ENCODE assay signal across 22 cellular contexts in the genomic region with DNA sequence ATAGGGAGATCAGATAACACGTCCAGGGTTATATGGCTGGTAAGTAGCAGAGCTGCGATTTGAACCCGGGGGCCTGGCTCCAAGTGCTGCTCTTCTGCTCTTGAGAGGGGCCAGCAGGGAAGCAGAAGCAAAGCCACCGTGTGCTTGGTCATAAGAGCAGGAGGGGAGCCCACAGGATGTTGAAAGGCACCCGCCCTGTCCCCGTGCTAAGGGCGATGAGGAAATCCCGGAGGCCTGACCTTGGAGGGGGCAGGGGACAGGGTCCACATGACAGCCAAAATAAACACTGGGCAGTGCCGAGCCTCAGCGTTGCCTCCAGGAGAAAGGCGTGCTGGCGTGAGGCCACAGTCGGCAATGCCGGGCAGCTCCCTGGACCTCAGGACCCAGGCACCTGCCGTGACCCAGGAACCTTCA. TPM values are rescaled to one million over a fixed set of nuclear protein-coding genes. Genes with fewer than 3 reads are reported as not detected.
DNase-seq lines count a peak whose midpoint lies in the region; ATAC-seq and TF ChIP-seq lines count a peak whose summit lies in the region.
"Had no signal": no experiment of that assay in that cellular context is flagged by ENCODE, and none has a peak within 500 bp of the region (broad histone marks: within the 10 kb centered on the region; RNA-seq: fewer than 3 reads in every experiment).

No MANE protein-coding gene starts in this region.

- H3K4ac ChIP-seq in mesenchymal stem cell (ENCODE audit: low read depth in 1 of 2, low read length in 2 of 2), result no peak overlapping the region

- no peak overlapping the region for H2AFZ ChIP-seq in mesenchymal stem cell (ENCODE audit: low read depth, low read length)
- H2AFZ ChIP-seq: parathyroid adenoma had no signal

- H4K91ac ChIP-seq in mesenchymal stem cell (ENCODE audit: low read length), result no peak overlapping the region

- H3K79me1 ChIP-seq in mesenchymal stem cell (replicated peaks; ENCODE audit: low read length, poor library complexity, severe bottlenecking), result peaks cover 2% of the 10 kb centered on the region

- TF ChIP-seq EP300 in gastroesophageal sphincter (IDR thresholded peaks at IDR 0.05), result no peak

- no peak overlapping the region for H3K23ac ChIP-seq in mesenchymal stem cell (ENCODE audit: low read length in 2 of 2)

- H2AK5ac ChIP-seq in mesenchymal stem cell (ENCODE audit: low read length, severe bottlenecking), result no peak overlapping the region

- no peak overlapping the region for H3K4me3 ChIP-seq in gastroesophageal sphincter
- no peak overlapping the region for H3K4me3 ChIP-seq in mesenchymal stem cell (ENCODE audit: insufficient read depth in 1 of 2, low read depth in 1 of 2, low read length in 2 of 2)
- H3K4me3 ChIP-seq: A549, colonic mucosa, uterus had no signal

- H3K27ac ChIP-seq in C4-2B, result peak overlapping the region; percentile 8; the same call in 1 of the 2 replicates
- H3K27ac ChIP-seq in gastroesophageal sphincter, result no peak overlapping the region
- H3K27ac ChIP-seq in mesenchymal stem cell (ENCODE audit: low read length, poor library complexity, severe bottlenecking), result no peak overlapping the region
- H3K27ac ChIP-seq: A549, colonic mucosa, RWPE1, uterus had no signal

- H3K14ac ChIP-seq in mesenchymal stem cell (ENCODE audit: low read length in 2 of 2), result no peak overlapping the region

- H3K27me3 ChIP-seq in gastroesophageal sphincter (no peaks in the 10 kb centered on the region), mesenchymal stem cell (ENCODE audit: control insufficient read depth in 1 of 2, insufficient read depth in 1 of 2, low read length in 2 of 2) (no peaks in the 10 kb centered on the region)
- H3K27me3 ChIP-seq: colonic mucosa, uterus had no signal

- H4K8ac ChIP-seq in mesenchymal stem cell (ENCODE audit: low read length), result peak overlapping the region; percentile 51

- H2BK15ac ChIP-seq in mesenchymal stem cell (ENCODE audit: low read depth, poor library complexity, severe bottlenecking), result no peak overlapping the region

- H2BK5ac ChIP-seq in mesenchymal stem cell (ENCODE audit: low read depth, low read length, poor library complexity, severe bottlenecking), result no peak overlapping the region

- H3K9me3 ChIP-seq in gastroesophageal sphincter (no peaks in the 10 kb centered on the region), mesenchymal stem cell (ENCODE audit: control insufficient read depth, low read length) (no peaks in the 10 kb centered on the region)
- H3K9me3 ChIP-seq: A549, colonic mucosa, uterus had no signal

- TF ChIP-seq CTCF in C4-2B (conservative IDR thresholded peaks at IDR 0.05) (no peak), gastroesophageal sphincter (IDR thresholded peaks at IDR 0.05) (no peak)

- H3K4me1 ChIP-seq in gastroesophageal sphincter, result peaks cover 0 to 6% (median 0%) of the 10 kb centered on the region in 3 donors
- peaks cover 6% of the 10 kb centered on the region for H3K4me1 ChIP-seq in mesenchymal stem cell (ENCODE audit: control insufficient read depth, insufficient read depth, low read depth, low read length)
- H3K4me1 ChIP-seq: A549, colonic mucosa had no signal

- H2BK12ac ChIP-seq in mesenchymal stem cell (ENCODE audit: low read length in 2 of 2), result no peak overlapping the region

- no peak for TF ChIP-seq POLR2A in gastroesophageal sphincter (IDR thresholded peaks at IDR 0.05)

- 68% methylated on average over 7 of the region's 15 CpGs; no CpG with 5 or more reads in 1 of the 2 donors for WGBS in gastroesophageal sphincter (ENCODE audit: low coverage in 1 of 2), 2 donors
- WGBS in mesenchymal stem cell, result 97% methylated on average over 15 of the region's 15 CpGs

- H3K36me3 ChIP-seq in gastroesophageal sphincter (peaks cover 0 to 100% of the 10 kb centered on the region in 2 donors), mesenchymal stem cell (ENCODE audit: control insufficient read depth in 1 of 2, insufficient read depth in 2 of 2, low read depth in 1 of 2, low read length in 2 of 2) (peaks cover 75 to 94% of the 10 kb centered on the region in 2 experiments)
- H3K36me3 ChIP-seq: uterus had no signal

- H2BK120ac ChIP-seq in mesenchymal stem cell (ENCODE audit: low read depth, low read length), result no peak overlapping the region

- no peak overlapping the region for H3K9ac ChIP-seq in mesenchymal stem cell (ENCODE audit: low read length)
- H3K9ac ChIP-seq: parathyroid adenoma had no signal

- no peak overlapping the region for H3K4me2 ChIP-seq in mesenchymal stem cell (ENCODE audit: low read length, poor library complexity, severe bottlenecking)
- H3K4me2 ChIP-seq: A549 had no signal

- no peak overlapping the region for H3K18ac ChIP-seq in mesenchymal stem cell (ENCODE audit: low read depth in 1 of 2, low read length in 2 of 2)

- DNase-seq in NOMO-1 (lab: John Stamatoyannopoulos, UW; ENCODE audit: unreplicated experiment in 2 of 2) (peak; percentile 72 to 87), mesenchymal stem cell (no peak), NCI-H345 (lab: John Stamatoyannopoulos, UW) (no peak)
- DNase-seq in stimulated activated CD4-positive, alpha-beta T cell treated with anti-CD3 and anti-CD28 coated beads, Interleukin-1b, Interleukin-23, amount 100 ng/mL, for 48 hours, result no peak
- DNase-seq: activated CD8-positive, alpha-beta memory T cell treated with anti-CD3 and anti-CD28 coated beads, Interleukin-2, amount 50 U/mL, for 4 hours; activated naive CD4-positive, alpha-beta T cell; CD8-positive, alpha-beta T cell; colonic mucosa; DND-41; erythroblast; glutamatergic neuron; NCI-H1105; NCI-H774; stimulated activated CD4-positive, alpha-beta T cell treated with anti-CD3 and anti-CD28 coated beads, Interleukin-12 subunit alpha, Interleukin-12 subunit beta, amount 100 ng/mL, for 4 hours; uterus had no signal

- peak; percentile 20 for ATAC-seq in gastroesophageal sphincter
- no peak for ATAC-seq in GM19035 (IDR thresholded peaks at IDR 0.05; ENCODE audit: unreplicated experiment)
- ATAC-seq in HG03097 (IDR thresholded peaks at IDR 0.05; ENCODE audit: low FRiP score, unreplicated experiment), result no peak
- ATAC-seq: CD8-positive, alpha-beta T cell had no signal

RNA-seq across cellular contexts. Expression of gene TOM1, which starts 28.8 kb away (rescaled TPM):
- total RNA-seq in gastroesophageal sphincter, result 10 to 100 TPM; 22.3 to 40.3 (median 34.1) TPM
- polyA plus RNA-seq in mesenchymal stem cell (2013, experiment 1 of 2), result 48.3 TPM
- polyA plus RNA-seq in mesenchymal stem cell (2013, experiment 2 of 2), result 46.7 TPM

RNA-seq across cellular contexts. Expression of gene HMOX1, which starts 52.4 kb away (rescaled TPM):
- total RNA-seq in gastroesophageal sphincter, result 100 to 1,000 TPM in 1 of 4 donors, 10 to 100 TPM in 2, 1 to 10 TPM in 1; 3.0 to 317 (median 12.7) TPM
- 24.1 TPM for polyA plus RNA-seq in mesenchymal stem cell (2013, experiment 1 of 2)
- polyA plus RNA-seq in mesenchymal stem cell (2013, experiment 2 of 2), result 24.2 TPM

Comparison
In these comparisons a context has a peak if more than half of its experiments do, and no peak if none do; other contexts are left out.
1. DNase-seq: peak in NOMO-1 (2 of 2); none in mesenchymal stem cell (single experiment), NCI-H345 (single experiment) and stimulated activated CD4-positive, alpha-beta T cell treated with anti-CD3 and anti-CD28 coated beads, Interleukin-1b, Interleukin-23, amount 100 ng/mL, for 48 hours (single experiment).